In genomic region chr17:81238490-81238814, GRCh38 we compare ENCODE assay signal across 9 cellular contexts. TPM values are rescaled to one million over a fixed set of nuclear protein-coding genes. Genes with fewer than 3 reads are reported as not detected.
DNase-seq lines count a peak whose midpoint lies in the region; ATAC-seq, FAIRE-seq and TF ChIP-seq lines count a peak whose summit lies in the region.
"Had no signal": no experiment of that assay in that cellular context is flagged by ENCODE, and none has a peak within 500 bp of the region (broad histone marks: within the 10 kb centered on the region; RNA-seq: fewer than 3 reads in every experiment).

No MANE protein-coding gene starts in this region.

- H3K9ac ChIP-seq in HepG2 (ENCODE audit: insufficient read depth, low read depth, low read length), result peak overlapping the region; percentile 98

- no peak for TF ChIP-seq POLR2A in HepG2 (IDR thresholded peaks at IDR 0.05; ENCODE audit: insufficient read depth in 1 of 2, low read depth in 2 of 2, low read length in 2 of 2)
- no peak for TF ChIP-seq POLR2A in upper lobe of left lung (IDR thresholded peaks at IDR 0.05)

- H3K79me2 ChIP-seq in HepG2 (ENCODE audit: insufficient read depth, low read length), result peaks cover 40% of the 10 kb centered on the region

- no peak for FAIRE-seq in HepG2 (lab: Jason Lieb, UNC)

- peaks cover 20% of the 10 kb centered on the region for H3K36me3 Mint-ChIP-seq in activated T-helper 1 cell treated with anti-CD3 and anti-CD28 coated beads, Interleukin-12 subunit alpha, Interleukin-12 subunit beta, Interleukin-2, Interleukin-4 antibody, amounts not matched to agents 30 ng/mL and 10 ng/mL and 1 ng/mL, durations not matched to agents 14 hours and 24 hours and 36 hours (ENCODE audit: low read depth)

- peaks cover 8% of the 10 kb centered on the region; the same call in 1 of the 2 replicates for H4K20me1 ChIP-seq in HepG2 (ENCODE audit: insufficient read depth, low read length)

- no TSS peak for BruUV-seq in HepG2 (replicated peaks; lab: Mats Ljungman, UMichigan)

- no peaks in the 10 kb centered on the region for H3K36me3 ChIP-seq in cardiac muscle cell
- peaks cover 6 to 9% of the 10 kb centered on the region in 2 experiments; a peak in 2 of 5 replicates for H3K36me3 ChIP-seq in HepG2 (replicated peaks in 1 of 2; ENCODE audit: control insufficient read depth in 1 of 2, insufficient read depth in 2 of 2, low read length in 2 of 2)
- H3K36me3 ChIP-seq in upper lobe of left lung, result peaks cover 0 to 21% (median 5%) of the 10 kb centered on the region in 4 donors

- H3K9me3 Mint-ChIP-seq in activated T-helper 1 cell treated with anti-CD3 and anti-CD28 coated beads, Interleukin-12 subunit alpha, Interleukin-12 subunit beta, Interleukin-2, Interleukin-4 antibody, amounts not matched to agents 30 ng/mL and 10 ng/mL and 1 ng/mL, durations not matched to agents 14 hours and 24 hours and 36 hours, result no peaks in the 10 kb centered on the region
- H3K9me3 Mint-ChIP-seq: activated naive CD4-positive, alpha-beta T cell treated with anti-CD3 and anti-CD28 coated beads, Interleukin-2, amount 50 U/mL, for 72 hours had no signal

- TF ChIP-seq CTCF in cardiac muscle cell (IDR thresholded peaks at IDR 0.05; ENCODE audit: low read depth, low read length) (no peak), HepG2 (CRISPR knock-in tag; IDR thresholded peaks at IDR 0.05) (no peak; the same call in 1 of the 2 replicates), upper lobe of left lung (IDR thresholded peaks at IDR 0.05) (no peak)

- under 1% methylated on average over 23 of the region's 26 CpGs for WGBS in HepG2 (ENCODE audit: low lambda C conversion rate)
- 0% methylated on average over 12 of the region's 26 CpGs; no CpG with 5 or more reads in 1 of the 2 donors for WGBS in upper lobe of left lung, 2 donors

- H3K4me2 ChIP-seq in HepG2 (ENCODE audit: low read depth, low read length), result peak overlapping the region; percentile 91

- ATAC-seq in left ventricle myocardium superior (no peak), HepG2 (peak; percentile 0), upper lobe of left lung (ENCODE audit: low FRiP score in 2 of 2) (no peak)

- H3K4me3 ChIP-seq in cardiac muscle cell (peak overlapping the region; percentile 85), HepG2 (replicated peaks in 1 of 3; ENCODE audit: insufficient read depth in 1 of 3, low read depth in 2 of 3, low read length in 3 of 3) (peak overlapping the region; percentile 80 to 95 (median 90)), upper lobe of left lung (peak overlapping the region; percentile 94 to 99 (median 98))

- TF ChIP-seq EP300 in HepG2 (IDR thresholded peaks at IDR 0.05; ENCODE audit: low read depth in 2 of 2, low read length in 2 of 2), result no peak
- no peak for TF ChIP-seq EP300 in HepG2 (CRISPR knock-in tag; IDR thresholded peaks at IDR 0.05; ENCODE audit: borderline replicate concordance)
- no peak for TF ChIP-seq EP300 in upper lobe of left lung (IDR thresholded peaks at IDR 0.05)

- peaks cover 19% of the 10 kb centered on the region for H3K4me1 Mint-ChIP-seq in activated T-helper 1 cell treated with anti-CD3 and anti-CD28 coated beads, Interleukin-12 subunit alpha, Interleukin-12 subunit beta, Interleukin-2, Interleukin-4 antibody, amounts not matched to agents 30 ng/mL and 10 ng/mL and 1 ng/mL, durations not matched to agents 14 hours and 24 hours and 36 hours (ENCODE audit: low read depth)

- TF ChIP-seq RAD21 in HepG2 (CRISPR knock-in tag; IDR thresholded peaks at IDR 0.05), result no peak

- no peak overlapping the region for H2AFZ ChIP-seq in HepG2 (ENCODE audit: low read length)

- CTCF ChIA-PET in HepG2 (lab: Yijun Ruan, JAX; ENCODE audit: low intra/inter-chr PET ratio, low total read pairs), result no interaction called here

- POLR2A ChIA-PET in HepG2 (lab: Yijun Ruan, JAX), result interaction anchor here (0.7 to 3.8 kb wide), 21 partner anchors 9 to 445 kb away, joined by 3 to 61 read pairs (median 4); partner anchors contain the start of genes ARL16, CEP131, HGS and PVALEF

- no peaks in the 10 kb centered on the region for H3K9me3 ChIP-seq in cardiac muscle cell (ENCODE audit: low read depth)
- H3K9me3 ChIP-seq in HepG2 (ENCODE audit: low read length), result no peaks in the 10 kb centered on the region
- no peaks in the 10 kb centered on the region for H3K9me3 ChIP-seq in upper lobe of left lung

- in situ Hi-C loops in HepG2 (cut with HindIII; ENCODE audit: extremely low pct_ligation_motif_present, low pct_unique_long_range_greater_than_20kb), result no loop called here

- H3K27me3 ChIP-seq in cardiac muscle cell (no peaks in the 10 kb centered on the region), HepG2 (ENCODE audit: control insufficient read depth in 1 of 2, insufficient read depth in 2 of 2, low read length in 2 of 2) (no peaks in the 10 kb centered on the region; a peak in 1 of 5 replicates), upper lobe of left lung (no peaks in the 10 kb centered on the region)

- intact Hi-C loops in left ventricle myocardium superior (cut with micrococcal nuclease) (no loop called here), HepG2 (cut with micrococcal nuclease; ENCODE audit: unreplicated experiment) (no loop called here)
- intact Hi-C loops in activated T-helper 1 cell treated with anti-CD3 and anti-CD28 coated beads, Interleukin-12 subunit alpha, Interleukin-12 subunit beta, Interleukin-2, Interleukin-4 antibody, amounts not matched to agents 30 ng/mL and 10 ng/mL and 1 ng/mL, durations not matched to agents 14 hours and 24 hours and 36 hours (cut with micrococcal nuclease), result no loop called here

- no peak overlapping the region for H3K27ac Mint-ChIP-seq in activated T-helper 1 cell treated with anti-CD3 and anti-CD28 coated beads, Interleukin-12 subunit alpha, Interleukin-12 subunit beta, Interleukin-2, Interleukin-4 antibody, amounts not matched to agents 30 ng/mL and 10 ng/mL and 1 ng/mL, durations not matched to agents 14 hours and 24 hours and 36 hours

- H3K27ac ChIP-seq in cardiac muscle cell (peak overlapping the region; percentile 6), HepG2 (ENCODE audit: extremely low read length, insufficient read depth, low read length) (peak overlapping the region; percentile 48), upper lobe of left lung (peak overlapping the region; percentile 76 to 80 (median 79))

- peak overlapping the region; percentile 94 for H3K4me3 Mint-ChIP-seq in activated T-helper 1 cell treated with anti-CD3 and anti-CD28 coated beads, Interleukin-12 subunit alpha, Interleukin-12 subunit beta, Interleukin-2, Interleukin-4 antibody, amounts not matched to agents 30 ng/mL and 10 ng/mL and 1 ng/mL, durations not matched to agents 14 hours and 24 hours and 36 hours

- DNase-seq in cardiac muscle cell (ENCODE audit: low read depth in 1 of 2, low spot score in 1 of 2) (no peak), left ventricle myocardium superior (no peak), HepG2 (ENCODE audit: low spot score) (no peak), upper lobe of left lung (no peak), SW480 (ENCODE audit: low spot score) (no peak), NCI-H526 treated with DMSO at 0.1 percent for 48 hours (lab: John Stamatoyannopoulos, UW) (no peak), A172 (ENCODE audit: low spot score) (no peak)
- no peak for DNase-seq in activated T-helper 1 cell treated with anti-CD3 and anti-CD28 coated beads, Interleukin-12 subunit alpha, Interleukin-12 subunit beta, Interleukin-2, Interleukin-4 antibody, amounts not matched to agents 30 ng/mL and 10 ng/mL and 1 ng/mL, durations not matched to agents 14 hours and 24 hours and 36 hours (ENCODE audit: low spot score)

- peaks cover 2% of the 10 kb centered on the region for H3K27me3 Mint-ChIP-seq in activated T-helper 1 cell treated with anti-CD3 and anti-CD28 coated beads, Interleukin-12 subunit alpha, Interleukin-12 subunit beta, Interleukin-2, Interleukin-4 antibody, amounts not matched to agents 30 ng/mL and 10 ng/mL and 1 ng/mL, durations not matched to agents 14 hours and 24 hours and 36 hours (ENCODE audit: insufficient read depth)

- H3K4me1 ChIP-seq in cardiac muscle cell (ENCODE audit: low read depth), result peaks cover 16% of the 10 kb centered on the region
- peaks cover 27% of the 10 kb centered on the region for H3K4me1 ChIP-seq in HepG2 (ENCODE audit: insufficient read depth, low read length)
- H3K4me1 ChIP-seq in upper lobe of left lung, result peaks cover 25 to 54% (median 29%) of the 10 kb centered on the region in 4 donors

RNA-seq across cellular contexts. Expression of gene TEPSIN, which starts 0.4 kb away (rescaled TPM):
- total RNA-seq in cardiac muscle cell (42.4 and 52.5 TPM in 2 replicates), left ventricle myocardium superior (13.8 TPM), HepG2 (2016; rRNA removed; fragmentation: Illumina TruSeq; extraction: Trizol) (8.5 and 18.8 TPM in 2 replicates), upper lobe of left lung (100 to 1,000 TPM in 2 of 6 donors, 10 to 100 TPM in 4; 33.1 to 141 (median 49.7) TPM)
- polyA plus RNA-seq in cardiac muscle cell (19.7 and 34.8 TPM in 2 replicates), HepG2 (2011; rRNA removed) (16.1 and 19.7 TPM in 2 replicates)
- total RNA-seq in activated T-helper 1 cell treated with anti-CD3 and anti-CD28 coated beads, Interleukin-12 subunit alpha, Interleukin-12 subunit beta, Interleukin-2, Interleukin-4 antibody, amounts not matched to agents 30 ng/mL and 10 ng/mL and 1 ng/mL, durations not matched to agents 14 hours and 24 hours and 36 hours, result 37.7 and 41.0 TPM in 2 replicates
- 5.0 and 7.5 TPM in 2 replicates for total RNA-seq in HepG2 (2016; cell fraction: cytosol; rRNA removed; fragmentation: Illumina TruSeq; extraction: Trizol; ENCODE audit: low read depth)
- total RNA-seq in HepG2 (2016; cell fraction: insoluble cytoplasmic fraction; rRNA removed; fragmentation: Illumina TruSeq; extraction: Trizol), result 7.1 and 20.3 TPM in 2 replicates
- total RNA-seq in HepG2 (2016; cell fraction: membrane; rRNA removed; fragmentation: Illumina TruSeq; extraction: Trizol), result 7.0 and 8.1 TPM in 2 replicates
- total RNA-seq in HepG2 (2016; cell fraction: nucleus; rRNA removed; fragmentation: Illumina TruSeq; extraction: Trizol), result 24.5 and 27.8 TPM in 2 replicates
- polyA plus RNA-seq in HepG2 (2011; cell fraction: cytosol; rRNA removed), result 4.0 and 8.2 TPM in 2 replicates
- polyA plus RNA-seq in HepG2 (2011; cell fraction: nucleus; rRNA removed), result 328 and 418 TPM in 2 replicates
- 9.5 and 16.4 TPM in 2 replicates for polyA plus RNA-seq in HepG2 (2012)
- polyA plus RNA-seq in HepG2 (2016; cell fraction: cytosol; fragmentation: Illumina TruSeq; extraction: Trizol; ENCODE audit: low read depth), result 2.4 and 2.5 TPM in 2 replicates
- polyA plus RNA-seq in HepG2 (2016; cell fraction: insoluble cytoplasmic fraction; fragmentation: Illumina TruSeq; extraction: Trizol; ENCODE audit: low read depth), result 6.3 and 9.9 TPM in 2 replicates
- polyA plus RNA-seq in HepG2 (2016; cell fraction: membrane; fragmentation: Illumina TruSeq; extraction: Trizol; ENCODE audit: low read depth), result 4.3 and 6.0 TPM in 2 replicates
- 90.2 and 98.6 TPM in 2 replicates for polyA plus RNA-seq in HepG2 (2016; cell fraction: nucleus; fragmentation: Illumina TruSeq; extraction: Trizol; ENCODE audit: insufficient read depth, low read depth)
- 14.1 and 21.0 TPM in 2 replicates for polyA minus RNA-seq in HepG2 (2011; rRNA and poly(A)+ RNA removed; ENCODE audit: low replicate concordance)
- 3.4 and 3.7 TPM in 2 replicates for polyA minus RNA-seq in HepG2 (2011; cell fraction: cytosol; rRNA and poly(A)+ RNA removed)
- 39.0 and 47.9 TPM in 2 replicates for polyA minus RNA-seq in HepG2 (2011; cell fraction: nucleus; rRNA and poly(A)+ RNA removed)
- 21.4 and 24.1 TPM in 2 replicates for total RNA-seq in A172 (2014; rRNA removed; shearing (Covaris generic))

RNA-seq across cellular contexts. Expression of gene NDUFAF8, which starts 0.7 kb away (rescaled TPM):
- total RNA-seq in cardiac muscle cell, result 52.3 and 67.4 TPM in 2 replicates
- polyA plus RNA-seq in cardiac muscle cell, result 112 and 142 TPM in 2 replicates
- total RNA-seq in left ventricle myocardium superior, result 53.7 TPM
- 71.9 and 78.3 TPM in 2 replicates for total RNA-seq in activated T-helper 1 cell treated with anti-CD3 and anti-CD28 coated beads, Interleukin-12 subunit alpha, Interleukin-12 subunit beta, Interleukin-2, Interleukin-4 antibody, amounts not matched to agents 30 ng/mL and 10 ng/mL and 1 ng/mL, durations not matched to agents 14 hours and 24 hours and 36 hours
- total RNA-seq in HepG2 (2016; rRNA removed; fragmentation: Illumina TruSeq; extraction: Trizol), result 213 and 233 TPM in 2 replicates
- total RNA-seq in HepG2 (2016; cell fraction: cytosol; rRNA removed; fragmentation: Illumina TruSeq; extraction: Trizol; ENCODE audit: low read depth), result 565 and 636 TPM in 2 replicates
- total RNA-seq in HepG2 (2016; cell fraction: insoluble cytoplasmic fraction; rRNA removed; fragmentation: Illumina TruSeq; extraction: Trizol), result 209 and 214 TPM in 2 replicates
- 441 and 487 TPM in 2 replicates for total RNA-seq in HepG2 (2016; cell fraction: membrane; rRNA removed; fragmentation: Illumina TruSeq; extraction: Trizol)
- total RNA-seq in HepG2 (2016; cell fraction: nucleus; rRNA removed; fragmentation: Illumina TruSeq; extraction: Trizol), result 99.9 and 114 TPM in 2 replicates
- polyA plus RNA-seq in HepG2 (2011; rRNA removed), result 62.4 and 75.6 TPM in 2 replicates
- 52.0 and 67.0 TPM in 2 replicates for polyA plus RNA-seq in HepG2 (2011; cell fraction: cytosol; rRNA removed)
- 67.0 and 99.7 TPM in 2 replicates for polyA plus RNA-seq in HepG2 (2011; cell fraction: nucleus; rRNA removed)
- polyA plus RNA-seq in HepG2 (2012), result 74.7 and 106 TPM in 2 replicates
- polyA plus RNA-seq in HepG2 (2016; cell fraction: cytosol; fragmentation: Illumina TruSeq; extraction: Trizol; ENCODE audit: low read depth), result 562 and 639 TPM in 2 replicates
- 170 and 188 TPM in 2 replicates for polyA plus RNA-seq in HepG2 (2016; cell fraction: insoluble cytoplasmic fraction; fragmentation: Illumina TruSeq; extraction: Trizol; ENCODE audit: low read depth)
- 357 and 397 TPM in 2 replicates for polyA plus RNA-seq in HepG2 (2016; cell fraction: membrane; fragmentation: Illumina TruSeq; extraction: Trizol; ENCODE audit: low read depth)
- polyA plus RNA-seq in HepG2 (2016; cell fraction: nucleus; fragmentation: Illumina TruSeq; extraction: Trizol; ENCODE audit: insufficient read depth, low read depth), result 180 and 208 TPM in 2 replicates
- 13.6 and 21.7 TPM in 2 replicates for polyA minus RNA-seq in HepG2 (2011; rRNA and poly(A)+ RNA removed; ENCODE audit: low replicate concordance)
- 4.9 and 8.2 TPM in 2 replicates for polyA minus RNA-seq in HepG2 (2011; cell fraction: cytosol; rRNA and poly(A)+ RNA removed)
- polyA minus RNA-seq in HepG2 (2011; cell fraction: nucleus; rRNA and poly(A)+ RNA removed), result 26.2 and 31.2 TPM in 2 replicates
- 10 to 100 TPM; 19.6 to 38.1 (median 33.6) TPM for total RNA-seq in upper lobe of left lung
- total RNA-seq in A172 (2014; rRNA removed; shearing (Covaris generic)), result 100 and 123 TPM in 2 replicates

RNA-seq across cellular contexts. Expression of gene CEP131, which starts 15.7 kb away (rescaled TPM):
- 23.2 and 37.0 TPM in 2 replicates for total RNA-seq in cardiac muscle cell
- 29.2 and 35.4 TPM in 2 replicates for polyA plus RNA-seq in cardiac muscle cell
- 13.6 TPM for total RNA-seq in left ventricle myocardium superior
- total RNA-seq in activated T-helper 1 cell treated with anti-CD3 and anti-CD28 coated beads, Interleukin-12 subunit alpha, Interleukin-12 subunit beta, Interleukin-2, Interleukin-4 antibody, amounts not matched to agents 30 ng/mL and 10 ng/mL and 1 ng/mL, durations not matched to agents 14 hours and 24 hours and 36 hours, result 17.5 and 18.7 TPM in 2 replicates
- 11.1 and 16.8 TPM in 2 replicates for total RNA-seq in HepG2 (2016; rRNA removed; fragmentation: Illumina TruSeq; extraction: Trizol)
- 2.2 and 3.5 TPM in 2 replicates for total RNA-seq in HepG2 (2016; cell fraction: cytosol; rRNA removed; fragmentation: Illumina TruSeq; extraction: Trizol; ENCODE audit: low read depth)
- 8.4 and 18.4 TPM in 2 replicates for total RNA-seq in HepG2 (2016; cell fraction: insoluble cytoplasmic fraction; rRNA removed; fragmentation: Illumina TruSeq; extraction: Trizol)
- 5.8 and 6.2 TPM in 2 replicates for total RNA-seq in HepG2 (2016; cell fraction: membrane; rRNA removed; fragmentation: Illumina TruSeq; extraction: Trizol)
- total RNA-seq in HepG2 (2016; cell fraction: nucleus; rRNA removed; fragmentation: Illumina TruSeq; extraction: Trizol), result 10.7 and 12.3 TPM in 2 replicates
- 5.0 and 5.6 TPM in 2 replicates for polyA plus RNA-seq in HepG2 (2011; rRNA removed)
- polyA plus RNA-seq in HepG2 (2011; cell fraction: cytosol; rRNA removed), result 3.0 and 5.8 TPM in 2 replicates
- polyA plus RNA-seq in HepG2 (2011; cell fraction: nucleus; rRNA removed), result 31.7 and 46.2 TPM in 2 replicates
- 6.3 and 6.8 TPM in 2 replicates for polyA plus RNA-seq in HepG2 (2012)
- polyA plus RNA-seq in HepG2 (2016; cell fraction: cytosol; fragmentation: Illumina TruSeq; extraction: Trizol; ENCODE audit: low read depth), result 2.7 and 3.3 TPM in 2 replicates
- polyA plus RNA-seq in HepG2 (2016; cell fraction: insoluble cytoplasmic fraction; fragmentation: Illumina TruSeq; extraction: Trizol; ENCODE audit: low read depth), result 11.8 and 13.5 TPM in 2 replicates
- polyA plus RNA-seq in HepG2 (2016; cell fraction: membrane; fragmentation: Illumina TruSeq; extraction: Trizol; ENCODE audit: low read depth), result 4.3 and 4.6 TPM in 2 replicates
- 35.7 and 41.4 TPM in 2 replicates for polyA plus RNA-seq in HepG2 (2016; cell fraction: nucleus; fragmentation: Illumina TruSeq; extraction: Trizol; ENCODE audit: insufficient read depth, low read depth)
- 4.8 and 5.8 TPM in 2 replicates for polyA minus RNA-seq in HepG2 (2011; rRNA and poly(A)+ RNA removed; ENCODE audit: low replicate concordance)
- 3.0 and 4.2 TPM in 2 replicates for polyA minus RNA-seq in HepG2 (2011; cell fraction: cytosol; rRNA and poly(A)+ RNA removed)
- 7.6 and 8.0 TPM in 2 replicates for polyA minus RNA-seq in HepG2 (2011; cell fraction: nucleus; rRNA and poly(A)+ RNA removed)
- 10 to 100 TPM in 4 of 6 donors, 1 to 10 TPM in 2; 5.3 to 55.5 (median 12.6) TPM for total RNA-seq in upper lobe of left lung
- total RNA-seq in A172 (2014; rRNA removed; shearing (Covaris generic)), result 10.0 and 21.1 TPM in 2 replicates

RNA-seq across cellular contexts. Expression of gene SLC38A10, which starts 56.7 kb away (rescaled TPM):
- total RNA-seq in cardiac muscle cell (104 and 131 TPM in 2 replicates), left ventricle myocardium superior (46.6 TPM), HepG2 (2016; rRNA removed; fragmentation: Illumina TruSeq; extraction: Trizol) (23.0 and 55.8 TPM in 2 replicates), upper lobe of left lung (100 to 1,000 TPM in 4 of 6 donors, 10 to 100 TPM in 2; 90.6 to 208 (median 110) TPM)
- polyA plus RNA-seq in cardiac muscle cell (68.1 and 94.4 TPM in 2 replicates), HepG2 (2011; rRNA removed) (23.4 and 33.6 TPM in 2 replicates)
- total RNA-seq in activated T-helper 1 cell treated with anti-CD3 and anti-CD28 coated beads, Interleukin-12 subunit alpha, Interleukin-12 subunit beta, Interleukin-2, Interleukin-4 antibody, amounts not matched to agents 30 ng/mL and 10 ng/mL and 1 ng/mL, durations not matched to agents 14 hours and 24 hours and 36 hours, result 99.7 and 101 TPM in 2 replicates
- total RNA-seq in HepG2 (2016; cell fraction: cytosol; rRNA removed; fragmentation: Illumina TruSeq; extraction: Trizol; ENCODE audit: low read depth), result 18.5 and 23.3 TPM in 2 replicates
- 19.1 and 55.8 TPM in 2 replicates for total RNA-seq in HepG2 (2016; cell fraction: insoluble cytoplasmic fraction; rRNA removed; fragmentation: Illumina TruSeq; extraction: Trizol)
- total RNA-seq in HepG2 (2016; cell fraction: membrane; rRNA removed; fragmentation: Illumina TruSeq; extraction: Trizol), result 18.8 and 20.0 TPM in 2 replicates
- total RNA-seq in HepG2 (2016; cell fraction: nucleus; rRNA removed; fragmentation: Illumina TruSeq; extraction: Trizol), result 52.6 and 64.0 TPM in 2 replicates
- polyA plus RNA-seq in HepG2 (2011; cell fraction: cytosol; rRNA removed), result 20.1 and 34.6 TPM in 2 replicates
- polyA plus RNA-seq in HepG2 (2011; cell fraction: nucleus; rRNA removed), result 63.4 and 88.4 TPM in 2 replicates
- 22.8 and 28.0 TPM in 2 replicates for polyA plus RNA-seq in HepG2 (2012)
- 5.7 and 7.1 TPM in 2 replicates for polyA plus RNA-seq in HepG2 (2016; cell fraction: cytosol; fragmentation: Illumina TruSeq; extraction: Trizol; ENCODE audit: low read depth)
- 19.7 and 23.4 TPM in 2 replicates for polyA plus RNA-seq in HepG2 (2016; cell fraction: insoluble cytoplasmic fraction; fragmentation: Illumina TruSeq; extraction: Trizol; ENCODE audit: low read depth)
- 10.4 and 11.4 TPM in 2 replicates for polyA plus RNA-seq in HepG2 (2016; cell fraction: membrane; fragmentation: Illumina TruSeq; extraction: Trizol; ENCODE audit: low read depth)
- polyA plus RNA-seq in HepG2 (2016; cell fraction: nucleus; fragmentation: Illumina TruSeq; extraction: Trizol; ENCODE audit: insufficient read depth, low read depth), result 123 and 129 TPM in 2 replicates
- 53.9 and 165 TPM in 2 replicates for polyA minus RNA-seq in HepG2 (2011; rRNA and poly(A)+ RNA removed; ENCODE audit: low replicate concordance)
- polyA minus RNA-seq in HepG2 (2011; cell fraction: cytosol; rRNA and poly(A)+ RNA removed), result 62.7 and 77.3 TPM in 2 replicates
- 25.7 and 27.8 TPM in 2 replicates for polyA minus RNA-seq in HepG2 (2011; cell fraction: nucleus; rRNA and poly(A)+ RNA removed)
- total RNA-seq in A172 (2014; rRNA removed; shearing (Covaris generic)), result 57.8 and 71.5 TPM in 2 replicates

Comparison
In these comparisons a context has a peak if more than half of its experiments do, and no peak if none do; other contexts are left out.
1. H3K27ac ChIP-seq: peak in every context shown above with its lines; median percentile 79 in upper lobe of left lung; 48 in HepG2; 6 in cardiac muscle cell.